ENCODE assay signal across 1 cellular context in the genomic region with DNA sequence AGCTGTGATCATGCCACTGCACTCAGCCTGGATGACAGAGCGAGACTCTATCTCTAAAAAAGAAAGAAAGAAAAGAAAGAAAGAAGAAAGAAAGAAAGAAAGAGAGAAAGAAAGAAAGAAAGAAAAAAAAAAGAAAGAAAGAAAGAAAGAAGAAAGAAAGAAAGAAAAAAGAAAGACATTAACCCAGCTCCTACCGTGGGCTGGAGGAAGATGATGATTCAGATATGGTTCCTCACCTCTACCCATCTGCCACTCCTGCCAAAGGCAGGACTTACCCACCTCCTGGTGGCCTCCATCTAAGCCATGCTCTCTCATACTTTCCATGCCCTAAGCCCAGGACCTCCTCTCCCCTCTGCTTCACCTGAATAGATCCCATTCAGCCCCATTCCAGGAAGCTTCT.
TF ChIP-seq lines count a peak whose summit lies in the region.

No MANE protein-coding gene starts in this region.

TF ChIP-seq in K562, 482 proteins besides CTCF, POLR2A, EP300 and RAD21 (continued from another document):
- TF ChIP-seq, protein P1, sequence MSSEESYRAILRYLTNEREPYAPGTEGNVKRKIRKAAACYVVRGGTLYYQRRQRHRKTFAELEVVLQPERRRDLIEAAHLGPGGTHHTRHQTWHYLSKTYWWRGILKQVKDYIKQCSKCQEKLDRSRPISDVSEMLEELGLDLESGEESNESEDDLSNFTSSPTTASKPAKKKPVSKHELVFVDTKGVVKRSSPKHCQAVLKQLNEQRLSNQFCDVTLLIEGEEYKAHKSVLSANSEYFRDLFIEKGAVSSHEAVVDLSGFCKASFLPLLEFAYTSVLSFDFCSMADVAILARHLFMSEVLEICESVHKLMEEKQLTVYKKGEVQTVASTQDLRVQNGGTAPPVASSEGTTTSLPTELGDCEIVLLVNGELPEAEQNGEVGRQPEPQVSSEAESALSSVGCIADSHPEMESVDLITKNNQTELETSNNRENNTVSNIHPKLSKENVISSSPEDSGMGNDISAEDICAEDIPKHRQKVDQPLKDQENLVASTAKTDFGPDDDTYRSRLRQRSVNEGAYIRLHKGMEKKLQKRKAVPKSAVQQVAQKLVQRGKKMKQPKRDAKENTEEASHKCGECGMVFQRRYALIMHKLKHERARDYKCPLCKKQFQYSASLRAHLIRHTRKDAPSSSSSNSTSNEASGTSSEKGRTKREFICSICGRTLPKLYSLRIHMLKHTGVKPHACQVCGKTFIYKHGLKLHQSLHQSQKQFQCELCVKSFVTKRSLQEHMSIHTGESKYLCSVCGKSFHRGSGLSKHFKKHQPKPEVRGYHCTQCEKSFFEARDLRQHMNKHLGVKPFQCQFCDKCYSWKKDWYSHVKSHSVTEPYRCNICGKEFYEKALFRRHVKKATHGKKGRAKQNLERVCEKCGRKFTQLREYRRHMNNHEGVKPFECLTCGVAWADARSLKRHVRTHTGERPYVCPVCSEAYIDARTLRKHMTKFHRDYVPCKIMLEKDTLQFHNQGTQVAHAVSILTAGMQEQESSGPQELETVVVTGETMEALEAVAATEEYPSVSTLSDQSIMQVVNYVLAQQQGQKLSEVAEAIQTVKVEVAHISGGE (CRISPR knock-in tag; IDR thresholded peaks at IDR 0.05) = no peak
- TF ChIP-seq SIN3A (IDR thresholded peaks at IDR 0.05; ENCODE audit: borderline replicate concordance in 2 of 2, control insufficient read depth in 1 of 2, low read depth in 2 of 2, low read length in 2 of 2) = no peak
- no peak for TF ChIP-seq HNRNPK (IDR thresholded peaks at IDR 0.05; ENCODE audit: low read depth, low read length, poor library complexity, severe bottlenecking)
